9 cellular contexts compared by ENCODE assay signal in the genomic region with DNA sequence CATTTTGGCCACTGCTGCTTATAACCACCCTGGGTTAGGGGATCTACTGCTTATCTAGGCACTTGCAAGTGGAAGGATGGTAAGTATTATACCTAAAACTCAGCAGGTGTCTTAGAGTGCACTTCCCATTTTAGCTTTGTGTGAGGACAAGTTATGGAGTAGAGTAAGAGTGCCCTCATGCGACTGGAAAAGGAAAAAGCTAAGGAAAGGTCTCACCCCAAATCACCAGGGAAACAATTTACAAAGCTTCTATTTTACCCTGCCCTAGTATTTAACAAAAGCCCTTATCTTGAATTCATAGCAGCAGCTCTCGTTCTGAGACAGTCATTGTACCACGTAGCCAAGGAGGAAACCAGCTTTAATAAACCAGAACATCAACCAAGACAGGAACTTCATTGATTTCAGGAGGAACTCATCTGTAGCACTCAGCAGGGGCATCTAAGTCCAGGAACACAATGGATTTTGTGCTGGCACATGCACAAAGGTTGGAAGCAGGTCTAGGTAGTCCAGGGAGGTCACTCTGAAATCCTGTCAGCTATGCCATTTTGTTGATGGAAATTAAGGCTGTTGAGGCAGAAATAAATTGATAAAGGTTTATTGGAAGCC. TPM values are rescaled to one million over a fixed set of nuclear protein-coding genes. Genes with fewer than 3 reads are reported as not detected.
DNase-seq lines count a peak whose midpoint lies in the region; ATAC-seq, FAIRE-seq and TF ChIP-seq lines count a peak whose summit lies in the region.
"Had no signal": no experiment of that assay in that cellular context is flagged by ENCODE, and none has a peak within 500 bp of the region (broad histone marks: within the 10 kb centered on the region; RNA-seq: fewer than 3 reads in every experiment).

No MANE protein-coding gene starts in this region.

- H3K9me3 Mint-ChIP-seq in memory B cell (no peaks in the 10 kb centered on the region), mesothelial cell of epicardium (no peaks in the 10 kb centered on the region)

- H3K27ac Mint-ChIP-seq in memory B cell (no peak overlapping the region), mesothelial cell of epicardium (no peak overlapping the region)

- H2AK5ac ChIP-seq in H1 (ENCODE audit: low read depth, low read length), result no peak overlapping the region

- no peak overlapping the region for H2BK20ac ChIP-seq in H1 (ENCODE audit: low read length)

- no peak overlapping the region for H3K27ac ChIP-seq in H1 (ENCODE audit: low read depth, low read length)

- FAIRE-seq in H1 (lab: Jason Lieb, UNC), result peak; percentile 85

- no peak overlapping the region for H3K14ac ChIP-seq in H1 (ENCODE audit: insufficient read length)

- H4K91ac ChIP-seq in H1 (replicated peaks; ENCODE audit: insufficient read length, low read length), result no peak overlapping the region

- TF ChIP-seq RAD21 in H1 (IDR thresholded peaks at IDR 0.05 in 1 of 2, conservative IDR thresholded peaks at IDR 0.05 in 1 of 2; ENCODE audit: low read depth in 2 of 2, low read length in 2 of 2), result peak; percentile 88 to 89

- POLR2A ChIA-PET in H1 (lab: Charles Lee; ENCODE audit: partially characterized antibody), result interaction anchor here (0.8 to 2.5 kb wide), 4 partner anchors 10 to 163 kb away, joined by 3 to 13 read pairs (median 5); partner anchors contain the start of gene RDH11

- no peak overlapping the region for H3K4me2 ChIP-seq in H1 (ENCODE audit: insufficient read depth in 1 of 2, low read depth in 2 of 2, low read length in 2 of 2)

- peak; percentile 50 for DNase-seq in AG10803 (ENCODE audit: low read depth)
- peak; percentile 50 for DNase-seq in NCI-H146 (lab: John Stamatoyannopoulos, UW)
- peak; percentile 10 for DNase-seq in SKM-1 (lab: John Stamatoyannopoulos, UW; ENCODE audit: unreplicated experiment)
- DNase-seq in H1 (ENCODE audit: low read depth in 1 of 2, low spot score in 2 of 2), result no peak
- DNase-seq in memory B cell (ENCODE audit: low spot score in 2 of 2), result peak; percentile 16 to 50
- no peak for DNase-seq in mesothelial cell of epicardium (ENCODE audit: low spot score in 2 of 2, unreplicated experiment in 2 of 2)
- DNase-seq in cerebellar nuclear complex (lab: John Stamatoyannopoulos, UW), result no peak

- H3K4ac ChIP-seq in H1 (replicated peaks; ENCODE audit: insufficient read length, low read depth, low read length), result no peak overlapping the region

- H2AFZ ChIP-seq in H1 (ENCODE audit: low read length), result peak overlapping the region; percentile 56; the same call in 1 of the 2 replicates

- H4K20me1 ChIP-seq in H1 (replicated peaks in 1 of 2; ENCODE audit: control insufficient read depth in 1 of 2, insufficient read depth in 2 of 2, low read length in 2 of 2), result no peaks in the 10 kb centered on the region

- no peak for TF ChIP-seq POLR2A in H1 (IDR thresholded peaks at IDR 0.05; ENCODE audit: control extremely low read depth in 1 of 2, low read depth in 2 of 2, low read length in 2 of 2)

- no peak overlapping the region for H3K4me3 Mint-ChIP-seq in memory B cell
- H3K4me3 Mint-ChIP-seq in mesothelial cell of epicardium, result no peak overlapping the region

- H3K4me3 ChIP-seq in AG10803 (ENCODE audit: low read length), result no peak overlapping the region
- no peak overlapping the region for H3K4me3 ChIP-seq in GM12875 (ENCODE audit: low read depth, low read length)
- H3K4me3 ChIP-seq in H1 (ENCODE audit: extremely low read depth in 1 of 4, insufficient read depth in 2 of 4, low read depth in 3 of 4, low read length in 4 of 4), result no peak overlapping the region

- H2BK15ac ChIP-seq in H1 (ENCODE audit: low read length), result no peak overlapping the region

- no peak overlapping the region for H2BK120ac ChIP-seq in H1 (replicated peaks; ENCODE audit: low read depth, low read length)

- no peak overlapping the region for H3K56ac ChIP-seq in H1 (replicated peaks; ENCODE audit: insufficient read length, low read depth, low read length)

- TF ChIP-seq EP300 in H1 (IDR thresholded peaks at IDR 0.05; ENCODE audit: borderline replicate concordance in 1 of 2, low read depth in 2 of 2, low read length in 2 of 2), result no peak

- no peak overlapping the region for H2BK12ac ChIP-seq in H1 (ENCODE audit: low read depth, low read length)

- no peaks in the 10 kb centered on the region for H3K79me2 ChIP-seq in H1 (ENCODE audit: control insufficient read depth in 1 of 2, insufficient read depth in 2 of 2, low read length in 2 of 2)

- peak; percentile 85 for TF ChIP-seq CTCF in AG10803 (conservative IDR thresholded peaks at IDR 0.05; ENCODE audit: low read length)
- TF ChIP-seq CTCF in GM12875 (IDR thresholded peaks at IDR 0.05; ENCODE audit: borderline replicate concordance, insufficient read depth, low read depth, low read length), result peak; percentile 66; the same call in 1 of the 2 replicates
- peak in 2 of 3 experiments; percentile 66 to 73; a peak in 3 of 4 replicates for TF ChIP-seq CTCF in H1 (IDR thresholded peaks at IDR 0.05; ENCODE audit: control extremely low read depth in 1 of 3, insufficient read depth in 1 of 3, low read depth in 1 of 3, low read length in 3 of 3)
- TF ChIP-seq CTCF in mesothelial cell of epicardium (IDR thresholded peaks at IDR 0.05; ENCODE audit: unreplicated experiment), result no peak

- peak; percentile 90 for ATAC-seq in memory B cell (ENCODE audit: low read depth)

- H3K9me3 ChIP-seq in H1 (ENCODE audit: insufficient read depth in 2 of 2, low read depth in 1 of 2, low read length in 1 of 2), result peaks cover 8 to 13% of the 10 kb centered on the region in 2 experiments

- H3K18ac ChIP-seq in H1 (ENCODE audit: extremely low read depth, low read length), result no peak overlapping the region

- no peak overlapping the region for H2BK5ac ChIP-seq in H1 (ENCODE audit: low read depth, low read length)

- no peaks in the 10 kb centered on the region for H3K27me3 ChIP-seq in H1 (replicated peaks in 1 of 4; ENCODE audit: control insufficient read depth in 3 of 4, extremely low read depth in 1 of 4, insufficient read depth in 3 of 4, low read length in 3 of 4)

- H4K8ac ChIP-seq in H1 (ENCODE audit: extremely low read depth, insufficient read depth, low read length), result no peak overlapping the region

- H3K23ac ChIP-seq in H1 (ENCODE audit: insufficient read length), result no peak overlapping the region

- H3K36me3 Mint-ChIP-seq in memory B cell (no peaks in the 10 kb centered on the region), mesothelial cell of epicardium (no peaks in the 10 kb centered on the region)

- H3K27me3 Mint-ChIP-seq in memory B cell (no peaks in the 10 kb centered on the region), mesothelial cell of epicardium (ENCODE audit: low read depth) (peaks cover 3% of the 10 kb centered on the region)

- CTCF ChIA-PET in H1 (lab: Charles Lee; ENCODE audit: partially characterized antibody), result interaction anchor here (0.6 to 6.7 kb wide), 58 partner anchors 10 to 1214 kb away, joined by 3 to 147 read pairs (median 4); partner anchors contain the start of genes ARG2, ATP6V1D, EIF2S1 and PIGH

- H3K9ac ChIP-seq in H1 (replicated peaks in 1 of 4; ENCODE audit: extremely low read depth in 1 of 4, low read depth in 3 of 4, low read length in 3 of 4), result no peak overlapping the region

- no peaks in the 10 kb centered on the region for H3K36me3 ChIP-seq in H1 (ENCODE audit: control insufficient read depth in 2 of 4, insufficient read depth in 4 of 4, low read length in 3 of 4)

- H3K79me1 ChIP-seq in H1 (ENCODE audit: low read depth, low read length), result no peaks in the 10 kb centered on the region

- H4K5ac ChIP-seq in H1 (ENCODE audit: insufficient read length, low read depth, low read length), result no peak overlapping the region

- peaks cover 4% of the 10 kb centered on the region for H3K4me1 Mint-ChIP-seq in memory B cell
- H3K4me1 Mint-ChIP-seq in mesothelial cell of epicardium, result no peaks in the 10 kb centered on the region

- H3K4me1 ChIP-seq in H1 (replicated peaks in 1 of 4; ENCODE audit: control insufficient read depth in 3 of 4, insufficient read depth in 4 of 4, low read length in 3 of 4), result no peaks in the 10 kb centered on the region

- H3K23me2 ChIP-seq in H1 (ENCODE audit: low read depth, low read length), result no peaks in the 10 kb centered on the region

- 7% methylated on average over 3 of the region's 3 CpGs; no CpG with 5 or more reads in 1 of the 2 experiments for WGBS in H1 (ENCODE audit: extremely low coverage in 1 of 2, insufficient coverage in 1 of 2, insufficient read length in 1 of 2, insufficient replicate concordance in 2 of 2, low coverage in 1 of 2, low lambda C conversion rate in 2 of 2, missing lambda C conversion rate in 1 of 2), 2 experiments

TF ChIP-seq in H1, 55 proteins besides CTCF, POLR2A, EP300 and RAD21 (continues in another document):
- no peak for TF ChIP-seq KDM1A (IDR thresholded peaks at IDR 0.05; ENCODE audit: borderline replicate concordance, low read length)

RNA-seq across cellular contexts. Expression of gene RDH12, which starts 2.9 kb away (rescaled TPM):
- 1.1 and 1.2 TPM in 2 replicates for total RNA-seq in H1 (2021; fragmentation: NEBNext Ultra II Directional; extraction: Animal tissue kit (Norgen Biotek cat#: 25700))
- polyA plus RNA-seq in H1 (2011; rRNA removed), result 1.3 and 1.5 TPM in 2 replicates
- 2.3 TPM for polyA plus RNA-seq in H1 (2011; cell fraction: cytosol; rRNA removed)
- 1.3 TPM for polyA plus RNA-seq in H1 (2011; cell fraction: nucleus; rRNA removed)
- 0.83 to 1.6 TPM (median 1.2 TPM) in 4 replicates for polyA plus RNA-seq in H1 (2012, experiment 1 of 2)
- 1.3 TPM for polyA plus RNA-seq in H1 (2012, experiment 2 of 2)
- 1.3 TPM for polyA plus RNA-seq in H1 (2013, experiment 1 of 2)
- polyA plus RNA-seq in H1 (2013, experiment 2 of 2), result 1.6 TPM
- 1.1 and 1.4 TPM in 2 replicates for polyA minus RNA-seq in H1 (2011; rRNA and poly(A)+ RNA removed)
- polyA minus RNA-seq in H1 (2011; cell fraction: cytosol; rRNA and poly(A)+ RNA removed), result not detected
- polyA minus RNA-seq in H1 (2011; cell fraction: nucleus; rRNA and poly(A)+ RNA removed), result 1.8 TPM
- not detected in 3 replicates for total RNA-seq in mesothelial cell of epicardium
- total RNA-seq: pulmonary artery endothelial cell had no signal

RNA-seq across cellular contexts. Expression of gene RDH11, which starts 9.0 kb away (rescaled TPM):
- 104 and 112 TPM in 2 replicates for total RNA-seq in H1 (2021; fragmentation: NEBNext Ultra II Directional; extraction: Animal tissue kit (Norgen Biotek cat#: 25700))
- 70.6 and 117 TPM in 2 replicates for polyA plus RNA-seq in H1 (2011; rRNA removed)
- 119 TPM for polyA plus RNA-seq in H1 (2011; cell fraction: cytosol; rRNA removed)
- polyA plus RNA-seq in H1 (2011; cell fraction: nucleus; rRNA removed), result 102 TPM
- 114 to 133 TPM (median 126 TPM) in 4 replicates for polyA plus RNA-seq in H1 (2012, experiment 1 of 2)
- 17.7 TPM for polyA plus RNA-seq in H1 (2012, experiment 2 of 2)
- 244 TPM for polyA plus RNA-seq in H1 (2013, experiment 1 of 2)
- 264 TPM for polyA plus RNA-seq in H1 (2013, experiment 2 of 2)
- polyA minus RNA-seq in H1 (2011; rRNA and poly(A)+ RNA removed), result 155 and 187 TPM in 2 replicates
- polyA minus RNA-seq in H1 (2011; cell fraction: cytosol; rRNA and poly(A)+ RNA removed), result 150 TPM
- polyA minus RNA-seq in H1 (2011; cell fraction: nucleus; rRNA and poly(A)+ RNA removed), result 106 TPM
- 55.3 to 56.1 TPM (median 55.6 TPM) in 3 replicates for total RNA-seq in mesothelial cell of epicardium

RNA-seq across cellular contexts. Expression of gene VTI1B, which starts 30.2 kb away (rescaled TPM):
- 98.7 and 104 TPM in 2 replicates for total RNA-seq in H1 (2021; fragmentation: NEBNext Ultra II Directional; extraction: Animal tissue kit (Norgen Biotek cat#: 25700))
- polyA plus RNA-seq in H1 (2011; rRNA removed), result 17.2 and 28.1 TPM in 2 replicates
- polyA plus RNA-seq in H1 (2011; cell fraction: cytosol; rRNA removed), result 38.5 TPM
- 31.0 TPM for polyA plus RNA-seq in H1 (2011; cell fraction: nucleus; rRNA removed)
- polyA plus RNA-seq in H1 (2012, experiment 1 of 2), result 67.3 to 95.8 TPM (median 76.8 TPM) in 4 replicates
- 24.0 TPM for polyA plus RNA-seq in H1 (2012, experiment 2 of 2)
- polyA plus RNA-seq in H1 (2013, experiment 1 of 2), result 47.8 TPM
- polyA plus RNA-seq in H1 (2013, experiment 2 of 2), result 58.5 TPM
- polyA minus RNA-seq in H1 (2011; rRNA and poly(A)+ RNA removed), result 34.9 and 41.9 TPM in 2 replicates
- 23.3 TPM for polyA minus RNA-seq in H1 (2011; cell fraction: cytosol; rRNA and poly(A)+ RNA removed)
- polyA minus RNA-seq in H1 (2011; cell fraction: nucleus; rRNA and poly(A)+ RNA removed), result 44.8 TPM
- 75.7 to 95.0 TPM (median 88.9 TPM) in 3 replicates for total RNA-seq in mesothelial cell of epicardium

Comparison
In these comparisons a context has a peak if more than half of its experiments do, and no peak if none do; other contexts are left out.
1. DNase-seq: peak in AG10803 (single experiment), NCI-H146 (single experiment), SKM-1 (single experiment) and memory B cell (2 of 2); none in H1 (0 of 2), mesothelial cell of epicardium (0 of 2) and cerebellar nuclear complex (0 of 2).